8 cellular contexts compared by ENCODE assay signal in genomic region chr2:180979086-180979934, GRCh38. TPM values are rescaled to one million over a fixed set of nuclear protein-coding genes. Genes with fewer than 3 reads are reported as not detected.
DNase-seq lines count a peak whose midpoint lies in the region; ATAC-seq and TF ChIP-seq lines count a peak whose summit lies in the region.

No MANE protein-coding gene starts in this region.

- intact Hi-C loops in activated CD4-positive, alpha-beta memory T cell treated with anti-CD3 and anti-CD28 coated beads for 36 hours (cut with micrococcal nuclease), result no loop called here
- intact Hi-C loops in sciatic nerve (cut with DNase I), result no loop called here

- DNase-seq in activated naive CD4-positive, alpha-beta T cell treated with anti-CD3 and anti-CD28 coated beads, Interleukin-2, amount 10 ng/mL, durations not matched to agents 7 days and 5 days, result no peak
- DNase-seq in activated naive CD4-positive, alpha-beta T cell treated with anti-CD3 and anti-CD28 coated beads, Interleukin-2, amount 50 U/mL, for 16 hours, result no peak
- DNase-seq in activated CD4-positive, alpha-beta memory T cell treated with anti-CD3 and anti-CD28 coated beads for 36 hours, result no peak
- DNase-seq in glomerular endothelial cell (ENCODE audit: extremely low read depth, low read depth, low spot score) (peak; percentile 18), sciatic nerve (ENCODE audit: low spot score) (no peak), DMS153 treated with DMSO at 0.1 percent for 48 hours (lab: John Stamatoyannopoulos, UW; ENCODE audit: unreplicated experiment) (no peak), NCI-H187 (lab: John Stamatoyannopoulos, UW) (no peak)

- POLR2A ChIA-PET in activated CD4-positive, alpha-beta memory T cell treated with anti-CD3 and anti-CD28 coated beads for 36 hours (lab: Charles Lee), result interaction anchor here (1.0 to 2.7 kb wide), 4 partner anchors 8 to 479 kb away, joined by 3 to 10 read pairs (median 6); no protein-coding TSS in a partner anchor

- peak; percentile 15 for ATAC-seq in sciatic nerve
- no peak for ATAC-seq in GM18505 (IDR thresholded peaks at IDR 0.05; ENCODE audit: unreplicated experiment)

- CTCF ChIA-PET in activated naive CD4-positive, alpha-beta T cell treated with anti-CD3 and anti-CD28 coated beads, Interleukin-2, amount 10 ng/mL, durations not matched to agents 7 days and 5 days (lab: Charles Lee), result interaction anchor here (0.8 to 0.9 kb wide), 3 partner anchors 9 to 727 kb away, joined by 3 to 4 read pairs (median 3); no protein-coding TSS in a partner anchor
- CTCF ChIA-PET in activated CD4-positive, alpha-beta memory T cell treated with anti-CD3 and anti-CD28 coated beads for 36 hours (lab: Charles Lee), result interaction anchor here (1.2 to 2.8 kb wide), 6 partner anchors 10 to 979 kb away, joined by 3 to 14 read pairs (median 6); no protein-coding TSS in a partner anchor

- no peak for TF ChIP-seq POLR2A in GM18505 (IDR thresholded peaks at IDR 0.05; ENCODE audit: borderline replicate concordance, extremely low read depth, insufficient read depth, insufficient read length)

- H3K4me1 Mint-ChIP-seq in activated naive CD4-positive, alpha-beta T cell treated with anti-CD3 and anti-CD28 coated beads, Interleukin-2, amount 10 ng/mL, durations not matched to agents 7 days and 5 days, result peaks cover 35% of the 10 kb centered on the region
- H3K4me1 Mint-ChIP-seq in activated CD4-positive, alpha-beta memory T cell treated with anti-CD3 and anti-CD28 coated beads for 36 hours (ENCODE audit: low read depth), result peaks cover 34% of the 10 kb centered on the region

- no peak overlapping the region for H3K27ac Mint-ChIP-seq in activated naive CD4-positive, alpha-beta T cell treated with anti-CD3 and anti-CD28 coated beads, Interleukin-2, amount 10 ng/mL, durations not matched to agents 7 days and 5 days
- peak overlapping the region; percentile 54 for H3K27ac Mint-ChIP-seq in activated CD4-positive, alpha-beta memory T cell treated with anti-CD3 and anti-CD28 coated beads for 36 hours

- H3K9me3 Mint-ChIP-seq in activated naive CD4-positive, alpha-beta T cell treated with anti-CD3 and anti-CD28 coated beads, Interleukin-2, amount 10 ng/mL, durations not matched to agents 7 days and 5 days, result no peaks in the 10 kb centered on the region
- H3K9me3 Mint-ChIP-seq in activated CD4-positive, alpha-beta memory T cell treated with anti-CD3 and anti-CD28 coated beads for 36 hours, result no peaks in the 10 kb centered on the region

- peaks cover 33% of the 10 kb centered on the region for H3K27me3 Mint-ChIP-seq in activated naive CD4-positive, alpha-beta T cell treated with anti-CD3 and anti-CD28 coated beads, Interleukin-2, amount 10 ng/mL, durations not matched to agents 7 days and 5 days
- no peaks in the 10 kb centered on the region for H3K27me3 Mint-ChIP-seq in activated CD4-positive, alpha-beta memory T cell treated with anti-CD3 and anti-CD28 coated beads for 36 hours

- H3K36me3 Mint-ChIP-seq in activated naive CD4-positive, alpha-beta T cell treated with anti-CD3 and anti-CD28 coated beads, Interleukin-2, amount 10 ng/mL, durations not matched to agents 7 days and 5 days, result peaks cover 19% of the 10 kb centered on the region
- peaks cover 10% of the 10 kb centered on the region for H3K36me3 Mint-ChIP-seq in activated CD4-positive, alpha-beta memory T cell treated with anti-CD3 and anti-CD28 coated beads for 36 hours

- H3K4me3 Mint-ChIP-seq in activated naive CD4-positive, alpha-beta T cell treated with anti-CD3 and anti-CD28 coated beads, Interleukin-2, amount 10 ng/mL, durations not matched to agents 7 days and 5 days, result peak overlapping the region; percentile 67
- H3K4me3 Mint-ChIP-seq in activated CD4-positive, alpha-beta memory T cell treated with anti-CD3 and anti-CD28 coated beads for 36 hours, result peak overlapping the region; percentile 70

RNA-seq across cellular contexts. Expression of gene UBE2E3, which starts 1.1 kb away (rescaled TPM):
- total RNA-seq in activated CD4-positive, alpha-beta memory T cell treated with anti-CD3 and anti-CD28 coated beads for 36 hours, result 10 to 100 TPM; 33.0 to 34.1 TPM
- 98.1 and 134 TPM in 2 replicates for total RNA-seq in glomerular endothelial cell
- 64.9 TPM for total RNA-seq in sciatic nerve
